ENCODE assay signal across 34 cellular contexts in the genomic region with DNA sequence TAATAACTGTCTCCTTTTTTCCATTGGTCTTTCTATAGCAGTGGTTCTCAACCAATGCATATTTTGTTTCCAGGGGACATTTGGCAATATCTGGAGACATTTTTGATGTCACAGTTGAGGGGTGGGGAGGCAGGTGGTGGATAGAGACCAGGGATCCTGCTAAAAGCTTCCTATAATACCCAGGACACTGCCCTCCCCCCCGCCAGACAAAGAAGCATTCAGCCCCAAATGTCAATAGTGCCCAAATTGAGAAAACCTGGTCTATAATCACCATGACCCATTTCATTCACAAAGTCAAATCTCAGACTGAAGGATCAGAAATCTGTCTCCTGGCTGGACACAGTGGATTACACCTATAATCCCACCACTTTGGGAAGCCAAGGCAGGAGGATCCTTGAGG.
"Had no signal": no experiment of that assay in that cellular context is flagged by ENCODE, and none has a peak within 500 bp of the region (broad histone marks: within the 10 kb centered on the region; RNA-seq: fewer than 3 reads in every experiment).

No MANE protein-coding gene starts in this region.

- H3K9me3 ChIP-seq: MG63 had no signal

- DNase-seq: Karpas-422, Kasumi-1, MG63, MM.1S, MV-4-11, NCI-H1048, NCI-H1092, NCI-H1092 treated with DMSO at 0.1 percent for 48 hours, NCI-H1105, NCI-H1105 treated with DMSO at 0.1 percent for 48 hours, NCI-H1417, NCI-H1417 treated with DMSO at 0.1 percent for 48 hours, NCI-H1436, NCI-H1436 treated with DMSO at 0.1 percent for 48 hours, NCI-H146, NCI-H1694, NCI-H1694 treated with DMSO at 0.1 percent for 48 hours, NCI-H187, NCI-H187 treated with DMSO at 0.1 percent for 48 hours, NCI-H1930, NCI-H2029, NCI-H2029 treated with DMSO at 0.1 percent for 48 hours, NCI-H2081, NCI-H2081 treated with DMSO at 0.1 percent for 48 hours, NCI-H2107, NCI-H2171, NCI-H2171 treated with DMSO at 0.1 percent for 48 hours, NCI-H2227 treated with DMSO at 0.1 percent for 48 hours, NCI-H226, NCI-H345, NCI-H446, NCI-H446 treated with DMSO at 0.1 percent for 48 hours, NCI-H510A, NCI-H510A treated with DMSO at 0.1 percent for 48 hours had no signal

- H3K36me3 ChIP-seq: MG63 had no signal

- H3K4me3 ChIP-seq: MG63 had no signal

- H3K27me3 ChIP-seq: MG63 had no signal
